Comparison of ENCODE assay signal across 10 cellular contexts in genomic region chr13:110471156-110471832, GRCh38.
A peak's percentile ranks its signal among the peaks of the same experiment; 100 is the strongest.
DNase-seq lines count a peak whose midpoint lies in the region; ATAC-seq and TF ChIP-seq lines count a peak whose summit lies in the region.
"Had no signal": no experiment of that assay in that cellular context is flagged by ENCODE, and none has a peak within 500 bp of the region (broad histone marks: within the 10 kb centered on the region; RNA-seq: fewer than 3 reads in every experiment).

No MANE protein-coding gene starts in this region.

- H3K36me3 ChIP-seq in PC-3 (ENCODE audit: low read depth, low read length): no peaks in the 10 kb centered on the region

- CTCF ChIA-PET in PC-3 (lab: Charles Lee): no interaction called here

- ATAC-seq in GM19463 (IDR thresholded peaks at IDR 0.05; ENCODE audit: unreplicated experiment) (peak; percentile 32), HG03135 (IDR thresholded peaks at IDR 0.05; ENCODE audit: unreplicated experiment) (peak; percentile 52), PC-3 (no peak)

- no peaks in the 10 kb centered on the region for H3K4me1 ChIP-seq in PC-3 (ENCODE audit: insufficient read depth, low read length)

- H3K27ac ChIP-seq in PC-3 (ENCODE audit: low read length): no peak overlapping the region

- BruUV-seq in PC-3 (replicated peaks; lab: Mats Ljungman, UMichigan): no TSS peak

- peak; percentile 69 for DNase-seq in GM12864 (ENCODE audit: low read depth)
- DNase-seq in dermis microvascular lymphatic vessel endothelial cell (ENCODE audit: low read depth in 2 of 2): peak; percentile 12 to 19
- DNase-seq in HCEC 1CT: no peak
- no peak for DNase-seq in SW 1271 (lab: John Stamatoyannopoulos, UW)
- DNase-seq in nephron progenitor cell: no peak
- DNase-seq in PC-3: no peak
- DNase-seq: foreskin fibroblast had no signal

- no peaks in the 10 kb centered on the region for H3K9me3 ChIP-seq in PC-3 (ENCODE audit: low read length)

- H3K9ac ChIP-seq in PC-3 (ENCODE audit: low read length): no peak overlapping the region

- peak overlapping the region; percentile 2; the same call in 1 of the 2 replicates for H3K4me3 ChIP-seq in GM12864 (ENCODE audit: low read depth, low read length)
- no peak overlapping the region for H3K4me3 ChIP-seq in PC-3 (ENCODE audit: low read length)

- no peak overlapping the region for H2AFZ ChIP-seq in PC-3 (ENCODE audit: low read length)

- H3K4me2 ChIP-seq in PC-3 (ENCODE audit: low read length): no peak overlapping the region

- H3K36me3 Mint-ChIP-seq in nephron progenitor cell (ENCODE audit: low read depth): peaks cover 67% of the 10 kb centered on the region
- H3K36me3 Mint-ChIP-seq: activated naive CD4-positive, alpha-beta T cell treated with anti-CD3 and anti-CD28 coated beads, Interleukin-2, amount 50 U/mL, for 24 hours had no signal

- peaks cover 15% of the 10 kb centered on the region for H3K4me1 Mint-ChIP-seq in nephron progenitor cell
- H3K4me1 Mint-ChIP-seq: activated naive CD4-positive, alpha-beta T cell treated with anti-CD3 and anti-CD28 coated beads, Interleukin-2, amount 50 U/mL, for 24 hours had no signal

- no peaks in the 10 kb centered on the region for H3K27me3 ChIP-seq in PC-3 (ENCODE audit: low read length)

- H3K9me2 ChIP-seq in PC-3 (replicated peaks; ENCODE audit: low read length): no peaks in the 10 kb centered on the region

- H3F3A ChIP-seq in PC-3 (ENCODE audit: low read length, unreplicated experiment): no peaks in the 10 kb centered on the region

- intact Hi-C loops in PC-3 (cut with micrococcal nuclease): no loop called here

- H3K27ac Mint-ChIP-seq in nephron progenitor cell: no peak overlapping the region
- H3K27ac Mint-ChIP-seq: activated naive CD4-positive, alpha-beta T cell treated with anti-CD3 and anti-CD28 coated beads, Interleukin-2, amount 50 U/mL, for 24 hours had no signal

- H3K9me3 Mint-ChIP-seq in nephron progenitor cell: no peaks in the 10 kb centered on the region
- H3K9me3 Mint-ChIP-seq: activated naive CD4-positive, alpha-beta T cell treated with anti-CD3 and anti-CD28 coated beads, Interleukin-2, amount 50 U/mL, for 24 hours had no signal

- no peaks in the 10 kb centered on the region for H3K27me3 Mint-ChIP-seq in nephron progenitor cell (ENCODE audit: low read depth, poor library complexity)

- no peaks in the 10 kb centered on the region for H3K79me2 ChIP-seq in PC-3 (ENCODE audit: low read length)

- no peak overlapping the region for H3K4me3 Mint-ChIP-seq in nephron progenitor cell
- H3K4me3 Mint-ChIP-seq: activated naive CD4-positive, alpha-beta T cell treated with anti-CD3 and anti-CD28 coated beads, Interleukin-2, amount 50 U/mL, for 24 hours had no signal

- no peak for TF ChIP-seq CTCF in GM12864 (IDR thresholded peaks at IDR 0.05; ENCODE audit: low read depth, low read length, missing control alignments)
- no peak for TF ChIP-seq CTCF in nephron progenitor cell (IDR thresholded peaks at IDR 0.05)
- TF ChIP-seq CTCF in PC-3 (conservative IDR thresholded peaks at IDR 0.05; ENCODE audit: low read depth, low read length): no peak

- no peaks in the 10 kb centered on the region for H4K20me1 ChIP-seq in PC-3 (ENCODE audit: low read length)

- POLR2A ChIA-PET in PC-3 (lab: Charles Lee; ENCODE audit: unreplicated experiment): no interaction called here

Comparison
In these comparisons a context has a peak if more than half of its experiments do, and no peak if none do; other contexts are left out.
1. DNase-seq: peak in GM12864 (single experiment) and dermis microvascular lymphatic vessel endothelial cell (2 of 2); none in HCEC 1CT (single experiment), SW 1271 (0 of 2), nephron progenitor cell (single experiment) and PC-3 (single experiment).